ENCODE assay signal across 15 cellular contexts in the genomic region with DNA sequence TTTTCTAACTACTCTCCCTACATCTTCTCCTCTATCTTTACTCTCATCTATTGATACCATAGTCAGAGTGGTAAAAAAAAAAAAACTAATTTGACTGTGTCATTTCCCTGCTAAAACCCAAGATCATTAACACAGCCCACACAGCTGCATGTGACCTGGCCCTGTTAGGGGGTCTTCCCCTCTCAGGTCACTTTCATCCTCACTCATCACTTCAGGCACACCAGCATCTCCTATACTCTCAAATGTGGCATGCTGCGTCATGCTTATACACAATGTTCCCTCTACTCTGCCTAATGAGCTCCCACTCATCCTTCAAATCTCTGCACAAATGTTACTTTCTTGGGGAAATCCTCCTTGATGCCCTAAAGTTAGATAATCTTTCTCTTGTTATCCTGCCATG.
DNase-seq lines count a peak whose midpoint lies in the region; ATAC-seq and TF ChIP-seq lines count a peak whose summit lies in the region.
"Had no signal": no experiment of that assay in that cellular context is flagged by ENCODE, and none has a peak within 500 bp of the region (broad histone marks: within the 10 kb centered on the region; RNA-seq: fewer than 3 reads in every experiment).

No MANE protein-coding gene starts in this region.

- DNase-seq in dorsolateral prefrontal cortex (no peak), NCI-H128 (lab: John Stamatoyannopoulos, UW; ENCODE audit: unreplicated experiment) (no peak), psoas muscle (no peak), hepatocyte (ENCODE audit: low spot score) (no peak), NCI-H2107 (lab: John Stamatoyannopoulos, UW) (no peak)
- DNase-seq: activated CD4-positive, alpha-beta T cell treated with anti-CD3 and anti-CD28 coated beads for 48 hours; DMS79; Karpas-422; naive thymus-derived CD8-positive, alpha-beta T cell; NCI-H524 treated with DMSO at 0.1 percent for 48 hours; stimulated activated CD4-positive, alpha-beta T cell treated with anti-CD3 and anti-CD28 coated beads, Interleukin-4, amount 100 ng/mL, for 24 hours; stimulated activated naive CD4-positive, alpha-beta T cell treated with Interleukin-2 at 50 U/mL for 16 hours had no signal

- no peaks in the 10 kb centered on the region for H3K9me3 ChIP-seq in psoas muscle
- H3K9me3 ChIP-seq in hepatocyte (ENCODE audit: low read depth) = no peaks in the 10 kb centered on the region

- ATAC-seq in GM18517 (IDR thresholded peaks at IDR 0.05; ENCODE audit: unreplicated experiment) = peak; percentile 59
- ATAC-seq in GM21529 (IDR thresholded peaks at IDR 0.05; ENCODE audit: unreplicated experiment) = peak; percentile 83
- peak; percentile 70 for ATAC-seq in HG03159 (IDR thresholded peaks at IDR 0.05; ENCODE audit: unreplicated experiment)
- no peak for ATAC-seq in psoas muscle
- ATAC-seq: naive thymus-derived CD8-positive, alpha-beta T cell had no signal

- H3K4me3 ChIP-seq in dorsolateral prefrontal cortex = no peak overlapping the region
- H3K4me3 ChIP-seq in psoas muscle = no peak overlapping the region
- no peak overlapping the region for H3K4me3 ChIP-seq in hepatocyte

- H3K27me3 ChIP-seq in dorsolateral prefrontal cortex (no peaks in the 10 kb centered on the region), psoas muscle (ENCODE audit: insufficient read depth in 3 of 3, low read length in 2 of 3) (no peaks in the 10 kb centered on the region), hepatocyte (no peaks in the 10 kb centered on the region)

- intact Hi-C loops in dorsolateral prefrontal cortex (cut with DNase I) = no loop called here
- intact Hi-C loops in psoas muscle (cut with DNase I) = no loop called here

- H3K36me3 ChIP-seq in psoas muscle (ENCODE audit: insufficient read depth in 1 of 2, low read depth in 1 of 2) (no peaks in the 10 kb centered on the region), hepatocyte (replicated peaks; ENCODE audit: insufficient read depth, low read depth) (no peaks in the 10 kb centered on the region)

- H3K79me2 ChIP-seq in hepatocyte = no peaks in the 10 kb centered on the region

- TF ChIP-seq CTCF in dorsolateral prefrontal cortex (IDR thresholded peaks at IDR 0.05 in 54 of 56, conservative IDR thresholded peaks at IDR 0.05 in 2 of 56; ENCODE audit: low read depth in 1 of 56, partially characterized antibody in 56 of 56) = no peak
- TF ChIP-seq CTCF in psoas muscle (IDR thresholded peaks at IDR 0.05) = no peak
- TF ChIP-seq CTCF in hepatocyte (IDR thresholded peaks at IDR 0.05; ENCODE audit: poor library complexity) = no peak

- peak overlapping the region in 54 of 59 donors; percentile 0 to 83 (median 64) for H3K27ac ChIP-seq in dorsolateral prefrontal cortex
- no peak overlapping the region for H3K27ac ChIP-seq in psoas muscle
- no peak overlapping the region for H3K27ac ChIP-seq in hepatocyte

- no peaks in the 10 kb centered on the region for H4K20me1 ChIP-seq in hepatocyte (ENCODE audit: insufficient read depth, poor library complexity, severe bottlenecking)

- WGBS in psoas muscle, 3 donors = 87 to 100% (median 95%) methylated on average over 1 of the region's 1 CpG
- WGBS in hepatocyte (ENCODE audit: low lambda C conversion rate, missing lambda C conversion rate) = 96% methylated on average over 1 of the region's 1 CpG

- H3K9me2 ChIP-seq in hepatocyte (replicated peaks; ENCODE audit: insufficient read depth) = no peaks in the 10 kb centered on the region

- no peaks in the 10 kb centered on the region for H3K4me1 ChIP-seq in psoas muscle
- H3K4me1 ChIP-seq in hepatocyte (ENCODE audit: insufficient read depth) = no peaks in the 10 kb centered on the region

- no peak overlapping the region for H2AFZ ChIP-seq in hepatocyte

- H3K4me2 ChIP-seq in hepatocyte = no peak overlapping the region

Comparison
In these comparisons a context has a peak if more than half of its experiments do, and no peak if none do; other contexts are left out.
1. ATAC-seq: peak in GM18517 (single experiment), GM21529 (single experiment) and HG03159 (single experiment); none in psoas muscle (0 of 4).
2. H3K27ac ChIP-seq: peak in dorsolateral prefrontal cortex (54 of 59); none in psoas muscle (single experiment) and hepatocyte (single experiment).